In genomic region chr21:35933466-35933865, GRCh38 we compare ENCODE assay signal across 10 cellular contexts.
DNase-seq lines count a peak whose midpoint lies in the region; ATAC-seq, FAIRE-seq and TF ChIP-seq lines count a peak whose summit lies in the region.
"Had no signal": no experiment of that assay in that cellular context is flagged by ENCODE, and none has a peak within 500 bp of the region (broad histone marks: within the 10 kb centered on the region; RNA-seq: fewer than 3 reads in every experiment).

No MANE protein-coding gene starts in this region.

- TF ChIP-seq EP300 in HepG2 (IDR thresholded peaks at IDR 0.05; ENCODE audit: low read depth in 2 of 2, low read length in 2 of 2), result no peak
- no peak for TF ChIP-seq EP300 in HepG2 (CRISPR knock-in tag; IDR thresholded peaks at IDR 0.05; ENCODE audit: borderline replicate concordance)

- BruUV-seq in HepG2 (replicated peaks; lab: Mats Ljungman, UMichigan), result no TSS peak

- POLR2A ChIA-PET in HepG2 (lab: Yijun Ruan, JAX), result no interaction called here

- no peak for TF ChIP-seq POLR2A in right lobe of liver (IDR thresholded peaks at IDR 0.05)
- TF ChIP-seq POLR2A in HepG2 (IDR thresholded peaks at IDR 0.05; ENCODE audit: insufficient read depth in 1 of 2, low read depth in 2 of 2, low read length in 2 of 2), result no peak

- H3K27ac Mint-ChIP-seq in T-helper 2 cell treated with Interferon-gamma antibody and Interleukin-4, amounts not matched to agents 5 μg/mL and 100 μg/mL, for 36 hours, result no peak overlapping the region
- H3K27ac Mint-ChIP-seq: activated naive CD8-positive, alpha-beta T cell had no signal

- no peak overlapping the region for H2AFZ ChIP-seq in HepG2 (ENCODE audit: low read length)

- H3K27ac ChIP-seq in right lobe of liver (no peak overlapping the region), HepG2 (ENCODE audit: extremely low read length, insufficient read depth, low read length) (no peak overlapping the region), brain microvascular endothelial cell (peak overlapping the region; percentile 68)

- H3K9me3 Mint-ChIP-seq in T-helper 2 cell treated with Interferon-gamma antibody and Interleukin-4, amounts not matched to agents 5 μg/mL and 100 μg/mL, for 36 hours, result no peaks in the 10 kb centered on the region

- H3K36me3 ChIP-seq in right lobe of liver (no peaks in the 10 kb centered on the region), HepG2 (replicated peaks in 1 of 2; ENCODE audit: control insufficient read depth in 1 of 2, insufficient read depth in 2 of 2, low read length in 2 of 2) (no peaks in the 10 kb centered on the region), brain microvascular endothelial cell (replicated peaks) (no peaks in the 10 kb centered on the region)

- H3K79me2 ChIP-seq in HepG2 (ENCODE audit: insufficient read depth, low read length), result no peaks in the 10 kb centered on the region

- 40% methylated on average over 3 of the region's 3 CpGs for WGBS in right lobe of liver (ENCODE audit: insufficient coverage, low coverage, low lambda C conversion rate, missing lambda C conversion rate)
- WGBS in HepG2 (ENCODE audit: low lambda C conversion rate), result 70% methylated on average over 3 of the region's 3 CpGs

- peaks cover 4% of the 10 kb centered on the region for H3K27me3 Mint-ChIP-seq in T-helper 2 cell treated with Interferon-gamma antibody and Interleukin-4, amounts not matched to agents 5 μg/mL and 100 μg/mL, for 36 hours (ENCODE audit: low read depth)

- TF ChIP-seq CTCF in right lobe of liver (IDR thresholded peaks at IDR 0.05), result peak in 1 of 4 donors; percentile 5
- no peak for TF ChIP-seq CTCF in HepG2 (CRISPR knock-in tag; IDR thresholded peaks at IDR 0.05)
- peak; percentile 64 for TF ChIP-seq CTCF in brain microvascular endothelial cell (IDR thresholded peaks at IDR 0.05; ENCODE audit: low read depth, low read length, missing control alignments)

- H3K4me3 ChIP-seq in right lobe of liver (no peak overlapping the region), HepG2 (replicated peaks in 1 of 3; ENCODE audit: insufficient read depth in 1 of 3, low read depth in 2 of 3, low read length in 3 of 3) (no peak overlapping the region), brain microvascular endothelial cell (ENCODE audit: low read depth, low read length) (no peak overlapping the region)

- peak; percentile 43 to 73 (median 67) for ATAC-seq in right lobe of liver
- no peak for ATAC-seq in HepG2
- ATAC-seq in left colon, result no peak
- ATAC-seq in GM18502 (IDR thresholded peaks at IDR 0.05; ENCODE audit: poor library complexity, unreplicated experiment), result no peak

- H3K4me1 ChIP-seq in right lobe of liver (no peaks in the 10 kb centered on the region), HepG2 (ENCODE audit: insufficient read depth, low read length) (0 out of 2 replicates have a peak, but pooled peaks cover 5% of the 10 kb centered on the region)

- no peak overlapping the region for H3K9ac ChIP-seq in HepG2 (ENCODE audit: insufficient read depth, low read depth, low read length)

- H3K4me1 Mint-ChIP-seq in T-helper 2 cell treated with Interferon-gamma antibody and Interleukin-4, amounts not matched to agents 5 μg/mL and 100 μg/mL, for 36 hours (ENCODE audit: low read depth), result no peaks in the 10 kb centered on the region

- FAIRE-seq in HepG2 (lab: Jason Lieb, UNC), result no peak

- no peak overlapping the region for H3K4me2 ChIP-seq in HepG2 (ENCODE audit: low read depth, low read length)

- DNase-seq in right lobe of liver, result peak in 1 of 3 donors; percentile 46
- no peak for DNase-seq in HepG2 (ENCODE audit: low spot score)
- peak; percentile 79 for DNase-seq in brain microvascular endothelial cell
- peak; percentile 23 to 36 for DNase-seq in left colon
- DNase-seq in iPS-NIHi7 (ENCODE audit: extremely low spot score), result no peak
- no peak for DNase-seq in NCI-H526 treated with DMSO at 0.1 percent for 48 hours (lab: John Stamatoyannopoulos, UW)
- no peak for DNase-seq in T-helper 2 cell treated with Interferon-gamma antibody and Interleukin-4, amounts not matched to agents 5 μg/mL and 100 μg/mL, for 36 hours (ENCODE audit: low spot score)
- DNase-seq: COR-L47 had no signal

- intact Hi-C loops in right lobe of liver (cut with DNase I), result no loop called here
- intact Hi-C loops in HepG2 (cut with micrococcal nuclease; ENCODE audit: unreplicated experiment), result no loop called here
- intact Hi-C loops in left colon (cut with DNase I, micrococcal nuclease), result no loop called here

- in situ Hi-C loops in HepG2 (cut with HindIII; ENCODE audit: extremely low pct_ligation_motif_present, low pct_unique_long_range_greater_than_20kb) (loop anchor here (25.0 kb wide), 1 partner anchor 1046 kb away; no protein-coding TSS in a partner anchor), brain microvascular endothelial cell (cut with HindIII; ENCODE audit: low pct_ligation_motif_present, low sequenced_read_pairs) (no loop called here)

- TF ChIP-seq RAD21 in HepG2 (CRISPR knock-in tag; IDR thresholded peaks at IDR 0.05), result no peak

- H3K9me3 ChIP-seq in right lobe of liver (no peaks in the 10 kb centered on the region), HepG2 (ENCODE audit: low read length) (no peaks in the 10 kb centered on the region)

- no peaks in the 10 kb centered on the region for H4K20me1 ChIP-seq in HepG2 (ENCODE audit: insufficient read depth, low read length)

- H3K36me3 Mint-ChIP-seq in T-helper 2 cell treated with Interferon-gamma antibody and Interleukin-4, amounts not matched to agents 5 μg/mL and 100 μg/mL, for 36 hours (ENCODE audit: low read depth), result no peaks in the 10 kb centered on the region
- H3K36me3 Mint-ChIP-seq: activated naive CD8-positive, alpha-beta T cell had no signal

- H3K4me3 Mint-ChIP-seq in T-helper 2 cell treated with Interferon-gamma antibody and Interleukin-4, amounts not matched to agents 5 μg/mL and 100 μg/mL, for 36 hours, result no peak overlapping the region
- H3K4me3 Mint-ChIP-seq: activated naive CD8-positive, alpha-beta T cell had no signal

- CTCF ChIA-PET in HepG2 (lab: Yijun Ruan, JAX; ENCODE audit: low intra/inter-chr PET ratio, low total read pairs), result no interaction called here

- H3K27me3 ChIP-seq in right lobe of liver (no peaks in the 10 kb centered on the region), HepG2 (ENCODE audit: control insufficient read depth in 1 of 2, insufficient read depth in 2 of 2, low read length in 2 of 2) (no peaks in the 10 kb centered on the region), brain microvascular endothelial cell (replicated peaks) (no peaks in the 10 kb centered on the region)

TF ChIP-seq in HepG2, 621 proteins besides CTCF, POLR2A, EP300 and RAD21:
- TF ChIP-seq ARHGAP35 (CRISPR knock-in tag; IDR thresholded peaks at IDR 0.05; ENCODE audit: borderline replicate concordance), result no peak
- no peak for TF ChIP-seq ARNT2 (CRISPR knock-in tag; IDR thresholded peaks at IDR 0.05; ENCODE audit: low read depth)
- no peak for TF ChIP-seq ZNF556 (CRISPR knock-in tag; IDR thresholded peaks at IDR 0.05; ENCODE audit: borderline replicate concordance)
- TF ChIP-seq ZNF256 (CRISPR knock-in tag; conservative IDR thresholded peaks at IDR 0.05), result no peak
- no peak for TF ChIP-seq NONO (IDR thresholded peaks at IDR 0.05)
- TF ChIP-seq NONO (CRISPR knock-in tag; conservative IDR thresholded peaks at IDR 0.05), result no peak
- TF ChIP-seq ETV6 (CRISPR knock-in tag; conservative IDR thresholded peaks at IDR 0.05), result no peak
- TF ChIP-seq, protein P1, sequence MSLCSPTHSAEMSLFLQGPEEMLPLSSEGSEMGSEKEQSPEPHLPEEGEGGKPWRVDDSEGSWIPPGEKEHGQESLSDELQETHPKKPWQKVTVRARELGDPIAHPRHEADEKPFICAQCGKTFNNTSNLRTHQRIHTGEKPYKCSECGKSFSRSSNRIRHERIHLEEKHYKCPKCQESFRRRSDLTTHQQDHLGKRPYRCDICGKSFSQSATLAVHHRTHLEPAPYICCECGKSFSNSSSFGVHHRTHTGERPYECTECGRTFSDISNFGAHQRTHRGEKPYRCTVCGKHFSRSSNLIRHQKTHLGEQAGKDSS (CRISPR knock-in tag; IDR thresholded peaks at IDR 0.05; ENCODE audit: borderline replicate concordance, low read depth), result no peak
- no peak for TF ChIP-seq ZNF367 (CRISPR knock-in tag; IDR thresholded peaks at IDR 0.05; ENCODE audit: borderline replicate concordance)
- no peak for TF ChIP-seq ZNF383 (CRISPR knock-in tag; IDR thresholded peaks at IDR 0.05; ENCODE audit: borderline replicate concordance)
- TF ChIP-seq, protein P2, sequence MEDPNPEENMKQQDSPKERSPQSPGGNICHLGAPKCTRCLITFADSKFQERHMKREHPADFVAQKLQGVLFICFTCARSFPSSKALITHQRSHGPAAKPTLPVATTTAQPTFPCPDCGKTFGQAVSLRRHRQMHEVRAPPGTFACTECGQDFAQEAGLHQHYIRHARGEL (CRISPR knock-in tag; IDR thresholded peaks at IDR 0.05), result no peak

Comparison
In these comparisons a context has a peak if more than half of its experiments do, and no peak if none do; other contexts are left out.
1. ATAC-seq: peak in right lobe of liver (4 of 4); none in HepG2 (single experiment), left colon (single experiment) and GM18502 (single experiment).
2. DNase-seq: peak in brain microvascular endothelial cell (single experiment) and left colon (2 of 2); none in HepG2 (single experiment), iPS-NIHi7 (single experiment), NCI-H526 treated with DMSO at 0.1 percent for 48 hours (single experiment) and T-helper 2 cell treated with Interferon-gamma antibody and Interleukin-4, amounts not matched to agents 5 μg/mL and 100 μg/mL, for 36 hours (single experiment).